1 cellular context compared by ENCODE assay signal in genomic region chr3:115068799-115069198, GRCh38.
TF ChIP-seq lines count a peak whose summit lies in the region.

No MANE protein-coding gene starts in this region.

TF ChIP-seq in endothelial cell of umbilical vein, 7 proteins besides CTCF, POLR2A, EP300 and RAD21:
- no peak for TF ChIP-seq POLR2AphosphoS5 (IDR thresholded peaks at IDR 0.05; ENCODE audit: insufficient read depth, low read depth, low read length)
- TF ChIP-seq EZH2 (IDR thresholded peaks at IDR 0.05; ENCODE audit: borderline replicate concordance, low read depth, low read length, severe bottlenecking), result no peak
- TF ChIP-seq MYC (IDR thresholded peaks at IDR 0.05; ENCODE audit: low read depth, low read length), result no peak
- TF ChIP-seq MAX (IDR thresholded peaks at IDR 0.05; ENCODE audit: insufficient read depth, insufficient read length), result no peak
- no peak for TF ChIP-seq JUN (IDR thresholded peaks at IDR 0.05; ENCODE audit: borderline replicate concordance, insufficient read depth, insufficient read length, low read depth)
- no peak for TF ChIP-seq GATA2 (IDR thresholded peaks at IDR 0.05; ENCODE audit: insufficient read depth, insufficient read length, low read depth, low read length)
- no peak for TF ChIP-seq FOS (IDR thresholded peaks at IDR 0.05; ENCODE audit: borderline replicate concordance, insufficient read depth, low read length)
